Comparison of ENCODE assay signal across 7 cellular contexts in genomic region chr7:24756545-24756988, GRCh38. TPM values are rescaled to one million over a fixed set of nuclear protein-coding genes. Genes with fewer than 3 reads are reported as not detected.
DNase-seq lines count a peak whose midpoint lies in the region; ATAC-seq, FAIRE-seq and TF ChIP-seq lines count a peak whose summit lies in the region.

No MANE protein-coding gene starts in this region.

- ATAC-seq in GM21381 (IDR thresholded peaks at IDR 0.05; ENCODE audit: unreplicated experiment) = peak; percentile 4
- ATAC-seq in HepG2 = peak; percentile 31
- no peak for ATAC-seq in GM18520 (IDR thresholded peaks at IDR 0.05; ENCODE audit: unreplicated experiment)

- peaks cover 34% of the 10 kb centered on the region for H3K4me1 ChIP-seq in HepG2 (ENCODE audit: insufficient read depth, low read length)
- H3K4me1 ChIP-seq in stomach smooth muscle (ENCODE audit: control insufficient read depth, insufficient read depth, low read length) = peaks cover 12% of the 10 kb centered on the region

- H3K9me3 ChIP-seq in HepG2 (ENCODE audit: low read length) = no peaks in the 10 kb centered on the region
- no peaks in the 10 kb centered on the region for H3K9me3 ChIP-seq in stomach smooth muscle (ENCODE audit: control insufficient read depth in 2 of 2, low read length in 2 of 2)

- H3K36me3 ChIP-seq in HepG2 (replicated peaks in 1 of 2; ENCODE audit: control insufficient read depth in 1 of 2, insufficient read depth in 2 of 2, low read length in 2 of 2) (no peaks in the 10 kb centered on the region), stomach smooth muscle (ENCODE audit: control insufficient read depth in 2 of 2, insufficient read depth in 2 of 2, low read length in 2 of 2) (no peaks in the 10 kb centered on the region)

- H3K27me3 Mint-ChIP-seq in MCF 10A (ENCODE audit: insufficient read depth, unreplicated experiment) = no peaks in the 10 kb centered on the region

- H3K4me3 Mint-ChIP-seq in MCF 10A (ENCODE audit: unreplicated experiment) = peak overlapping the region; percentile 90

- TF ChIP-seq EP300 in HepG2 (IDR thresholded peaks at IDR 0.05; ENCODE audit: low read depth in 2 of 2, low read length in 2 of 2) = no peak
- no peak for TF ChIP-seq EP300 in HepG2 (CRISPR knock-in tag; IDR thresholded peaks at IDR 0.05; ENCODE audit: borderline replicate concordance)

- intact Hi-C loops in MCF 10A (cut with micrococcal nuclease) (no loop called here), HepG2 (cut with micrococcal nuclease; ENCODE audit: unreplicated experiment) (loop anchor here (5.0 kb wide), 1 partner anchor 179 kb away; no protein-coding TSS in a partner anchor)

- no peaks in the 10 kb centered on the region for H4K20me1 ChIP-seq in HepG2 (ENCODE audit: insufficient read depth, low read length)

- WGBS in HepG2 (ENCODE audit: low lambda C conversion rate) = 19% methylated on average over 21 of the region's 23 CpGs

- no peak for TF ChIP-seq CTCF in MCF 10A (IDR thresholded peaks at IDR 0.05; ENCODE audit: unreplicated experiment)
- TF ChIP-seq CTCF in HepG2 (CRISPR knock-in tag; IDR thresholded peaks at IDR 0.05) = no peak

- POLR2A ChIA-PET in MCF 10A (lab: Yijun Ruan, JAX) = interaction anchor here (0.7 to 4.7 kb wide), 12 partner anchors 8 to 179 kb away, joined by 3 to 60 read pairs (median 5); no protein-coding TSS in a partner anchor
- POLR2A ChIA-PET in HepG2 (lab: Yijun Ruan, JAX) = interaction anchor here (0.7 to 1.9 kb wide), 2 partner anchors 269 to 368 kb away, joined by 3 to 6 read pairs; partner anchors contain the start of gene CYCS

- CTCF ChIA-PET in MCF 10A (lab: Yijun Ruan, JAX) (interaction anchor here (0.7 to 2.2 kb wide), 10 partner anchors 12 to 943 kb away, joined by 3 to 7 read pairs (median 3); no protein-coding TSS in a partner anchor), HepG2 (lab: Yijun Ruan, JAX; ENCODE audit: low intra/inter-chr PET ratio, low total read pairs) (no interaction called here)

- TF ChIP-seq POLR2A in HepG2 (IDR thresholded peaks at IDR 0.05; ENCODE audit: insufficient read depth in 1 of 2, low read depth in 2 of 2, low read length in 2 of 2) = no peak

- FAIRE-seq in HepG2 (lab: Jason Lieb, UNC) = no peak

- H3K9me3 Mint-ChIP-seq in MCF 10A (ENCODE audit: unreplicated experiment) = no peaks in the 10 kb centered on the region

- H3K4me1 Mint-ChIP-seq in MCF 10A (ENCODE audit: insufficient read depth, unreplicated experiment) = peaks cover 23% of the 10 kb centered on the region

- H3K4me3 ChIP-seq in HepG2 (replicated peaks in 1 of 3; ENCODE audit: insufficient read depth in 1 of 3, low read depth in 2 of 3, low read length in 3 of 3) (peak overlapping the region; percentile 80 to 81 (median 81)), stomach smooth muscle (ENCODE audit: low read length in 2 of 2) (peak overlapping the region; percentile 79 to 81)

- no peak overlapping the region for H2AFZ ChIP-seq in HepG2 (ENCODE audit: low read length)

- DNase-seq in NCI-H510A (lab: John Stamatoyannopoulos, UW) (peak; percentile 43), MCF 10A (ENCODE audit: unreplicated experiment) (no peak), HepG2 (ENCODE audit: low spot score) (no peak), ACHN (no peak)

- no peaks in the 10 kb centered on the region for H3K27me3 ChIP-seq in HepG2 (ENCODE audit: control insufficient read depth in 1 of 2, insufficient read depth in 2 of 2, low read length in 2 of 2)
- no peaks in the 10 kb centered on the region for H3K27me3 ChIP-seq in stomach smooth muscle (ENCODE audit: control insufficient read depth in 1 of 2, insufficient read depth in 2 of 2, low read length in 2 of 2)

- in situ Hi-C loops in HepG2 (cut with HindIII; ENCODE audit: extremely low pct_ligation_motif_present, low pct_unique_long_range_greater_than_20kb) (no loop called here), ACHN (cut with HindIII; ENCODE audit: low pct_ligation_motif_present, low pct_unique_long_range_greater_than_20kb, low sequenced_read_pairs) (no loop called here)

- H3K27ac ChIP-seq in HepG2 (ENCODE audit: extremely low read length, insufficient read depth, low read length) (peak overlapping the region; percentile 44), stomach smooth muscle (ENCODE audit: low read length) (peak overlapping the region; percentile 37)

- peak overlapping the region; percentile 86 for H3K9ac ChIP-seq in HepG2 (ENCODE audit: insufficient read depth, low read depth, low read length)
- peak overlapping the region; percentile 57 to 66 for H3K9ac ChIP-seq in stomach smooth muscle (ENCODE audit: low read length in 2 of 2)

- BruUV-seq in MCF 10A (replicated peaks; lab: Mats Ljungman, UMichigan) (TSS peak; percentile 48), HepG2 (replicated peaks; lab: Mats Ljungman, UMichigan) (no TSS peak)

- H3K36me3 Mint-ChIP-seq in MCF 10A (ENCODE audit: insufficient read depth, unreplicated experiment) = no peaks in the 10 kb centered on the region

- H3K4me2 ChIP-seq in HepG2 (ENCODE audit: low read depth, low read length) = peak overlapping the region; percentile 94

- H3K79me2 ChIP-seq in HepG2 (ENCODE audit: insufficient read depth, low read length) = peaks cover 4% of the 10 kb centered on the region

- H3K27ac Mint-ChIP-seq in MCF 10A (ENCODE audit: low read depth, unreplicated experiment) = peak overlapping the region; percentile 92

- no peak for TF ChIP-seq RAD21 in HepG2 (CRISPR knock-in tag; IDR thresholded peaks at IDR 0.05)

TF ChIP-seq in HepG2, 621 proteins besides CTCF, POLR2A, EP300 and RAD21 (continues in another document):
- TF ChIP-seq JUNB (CRISPR knock-in tag; IDR thresholded peaks at IDR 0.05; ENCODE audit: borderline replicate concordance) = no peak
- no peak for TF ChIP-seq SOX6 (IDR thresholded peaks at IDR 0.05)
- no peak for TF ChIP-seq SOX6 (CRISPR knock-in tag; IDR thresholded peaks at IDR 0.05)
- no peak for TF ChIP-seq ISL2 (CRISPR knock-in tag; IDR thresholded peaks at IDR 0.05)
- TF ChIP-seq FOSL1 (CRISPR knock-in tag; IDR thresholded peaks at IDR 0.05; ENCODE audit: borderline replicate concordance) = no peak
- TF ChIP-seq SRF (IDR thresholded peaks at IDR 0.05; ENCODE audit: low read depth, low read length) = no peak
- TF ChIP-seq ZNF558 (CRISPR knock-in tag; IDR thresholded peaks at IDR 0.05; ENCODE audit: borderline replicate concordance) = peak; percentile 53; the same call in 1 of the 2 replicates
- TF ChIP-seq DNMT1 (CRISPR knock-in tag; IDR thresholded peaks at IDR 0.05) = 0 out of 2 replicates have a peak, but pooled peaks have one; percentile 29
- TF ChIP-seq MNT (IDR thresholded peaks at IDR 0.05) = no peak
- no peak for TF ChIP-seq ZBTB43 (CRISPR knock-in tag; conservative IDR thresholded peaks at IDR 0.05)
- no peak for TF ChIP-seq ZBTB7B (CRISPR knock-in tag; IDR thresholded peaks at IDR 0.05)

RNA-seq across cellular contexts. Expression of gene GSDME, which starts 0.7 kb away (rescaled TPM):
- total RNA-seq in MCF 10A (2022) = 41.6 and 46.1 TPM in 2 replicates
- 19.2 and 30.0 TPM in 2 replicates for total RNA-seq in HepG2 (2016; rRNA removed; fragmentation: Illumina TruSeq; extraction: Trizol)
- total RNA-seq in HepG2 (2016; cell fraction: cytosol; rRNA removed; fragmentation: Illumina TruSeq; extraction: Trizol; ENCODE audit: low read depth) = 3.4 and 5.0 TPM in 2 replicates
- 20.2 and 27.5 TPM in 2 replicates for total RNA-seq in HepG2 (2016; cell fraction: insoluble cytoplasmic fraction; rRNA removed; fragmentation: Illumina TruSeq; extraction: Trizol)
- 8.4 and 9.3 TPM in 2 replicates for total RNA-seq in HepG2 (2016; cell fraction: membrane; rRNA removed; fragmentation: Illumina TruSeq; extraction: Trizol)
- 15.5 and 19.2 TPM in 2 replicates for total RNA-seq in HepG2 (2016; cell fraction: nucleus; rRNA removed; fragmentation: Illumina TruSeq; extraction: Trizol)
- polyA plus RNA-seq in HepG2 (2011; rRNA removed) = 27.2 and 28.2 TPM in 2 replicates
- 21.7 and 24.2 TPM in 2 replicates for polyA plus RNA-seq in HepG2 (2011; cell fraction: cytosol; rRNA removed)
- 56.7 and 59.2 TPM in 2 replicates for polyA plus RNA-seq in HepG2 (2011; cell fraction: nucleus; rRNA removed)
- 16.9 and 17.5 TPM in 2 replicates for polyA plus RNA-seq in HepG2 (2012)
- 2.6 and 3.4 TPM in 2 replicates for polyA plus RNA-seq in HepG2 (2016; cell fraction: cytosol; fragmentation: Illumina TruSeq; extraction: Trizol; ENCODE audit: low read depth)
- 35.8 and 38.3 TPM in 2 replicates for polyA plus RNA-seq in HepG2 (2016; cell fraction: insoluble cytoplasmic fraction; fragmentation: Illumina TruSeq; extraction: Trizol; ENCODE audit: low read depth)
- 6.0 and 6.2 TPM in 2 replicates for polyA plus RNA-seq in HepG2 (2016; cell fraction: membrane; fragmentation: Illumina TruSeq; extraction: Trizol; ENCODE audit: low read depth)
- polyA plus RNA-seq in HepG2 (2016; cell fraction: nucleus; fragmentation: Illumina TruSeq; extraction: Trizol; ENCODE audit: insufficient read depth, low read depth) = 30.3 and 31.2 TPM in 2 replicates
- polyA minus RNA-seq in HepG2 (2011; rRNA and poly(A)+ RNA removed; ENCODE audit: low replicate concordance) = 30.0 and 31.2 TPM in 2 replicates
- polyA minus RNA-seq in HepG2 (2011; cell fraction: cytosol; rRNA and poly(A)+ RNA removed) = 7.8 and 10.8 TPM in 2 replicates
- 47.3 and 58.2 TPM in 2 replicates for polyA minus RNA-seq in HepG2 (2011; cell fraction: nucleus; rRNA and poly(A)+ RNA removed)
